In the genomic region with DNA sequence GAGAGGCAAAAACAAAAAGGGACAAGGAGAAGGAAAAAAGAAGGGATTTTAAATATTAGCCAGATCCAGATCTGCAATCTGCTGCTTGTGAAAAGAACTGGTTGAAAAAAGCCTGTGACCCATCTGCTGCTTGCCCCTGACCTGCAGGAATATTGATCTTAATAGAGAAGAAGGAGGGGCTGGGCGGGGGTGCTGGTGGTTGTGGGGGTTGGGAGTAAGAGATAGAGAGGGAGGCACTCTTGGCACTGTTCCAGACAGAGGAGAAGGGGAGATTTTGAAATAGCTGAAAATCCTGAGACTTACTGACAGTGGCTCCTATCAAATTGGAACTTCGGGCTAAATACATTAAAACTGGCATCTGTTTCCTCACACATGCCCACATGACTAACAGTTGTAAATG, we compare ENCODE assay signal across 28 cellular contexts. TPM values are rescaled to one million over a fixed set of nuclear protein-coding genes. Genes with fewer than 3 reads are reported as not detected.
DNase-seq lines count a peak whose midpoint lies in the region; ATAC-seq and TF ChIP-seq lines count a peak whose summit lies in the region.
"Had no signal": no experiment of that assay in that cellular context is flagged by ENCODE, and none has a peak within 500 bp of the region (broad histone marks: within the 10 kb centered on the region; RNA-seq: fewer than 3 reads in every experiment).

No MANE protein-coding gene starts in this region.

- no peaks in the 10 kb centered on the region for H3K23me2 ChIP-seq in H9 (ENCODE audit: insufficient read length, low read depth, low read length, poor library complexity, severe bottlenecking)

- DNase-seq in H9 (no peak), NCI-H1694 treated with DMSO at 0.1 percent for 48 hours (lab: John Stamatoyannopoulos, UW) (peak; percentile 31), SJCRH30 (peak in 1 of 2 experiments; percentile 61), colonic mucosa (no peak)
- no peak for DNase-seq in naive thymus-derived CD4-positive, alpha-beta T cell
- DNase-seq: activated CD8-positive, alpha-beta T cell treated with anti-CD3 and anti-CD28 coated beads, Interleukin-2, amount 10 ng/mL, durations not matched to agents 7 days and 5 days; activated effector memory CD4-positive, alpha-beta T cell treated with Interleukin-2 at 50 U/mL for 16 hours; activated naive CD8-positive, alpha-beta T cell treated with anti-CD3 and anti-CD28 coated beads for 36 hours; C1 segment of cervical spinal cord; Caco-2; central memory CD4-positive, alpha-beta T cell; dermis blood vessel endothelial cell; DND-41; gastrocnemius medialis; HFFc6; hippocampal formation; left lung; mesenchymal stem cell; NCI-H510A; occipital lobe; stimulated activated naive CD4-positive, alpha-beta T cell; testis had no signal

- H2AFZ ChIP-seq in H9 (ENCODE audit: low read length), result no peak overlapping the region

- no peak overlapping the region for H2BK12ac ChIP-seq in H9 (ENCODE audit: insufficient read length, low read depth, low read length)

- no peaks in the 10 kb centered on the region; a peak in 1 of 5 replicates for H3K9me3 Mint-ChIP-seq in H9
- H3K9me3 Mint-ChIP-seq in naive thymus-derived CD4-positive, alpha-beta T cell, result peaks cover 0 to 5% (median 0%) of the 10 kb centered on the region in 11 donors
- H3K9me3 Mint-ChIP-seq: activated naive CD8-positive, alpha-beta T cell treated with anti-CD3 and anti-CD28 coated beads for 36 hours; T-helper 1 cell treated with Interleukin-12 subunit alpha and Interleukin-12 subunit beta and Interleukin-4 antibody, amounts not matched to agents 30 μg/mL and 1 μg/mL, for 36 hours had no signal

- WGBS in H9 (ENCODE audit: extremely low coverage, insufficient read length, low lambda C conversion rate), result no CpG with 5 or more reads among the region's 2 CpGs
- WGBS in gastroesophageal sphincter (ENCODE audit: low coverage in 1 of 2), 2 donors, result 20% methylated on average over 1 of the region's 2 CpGs; no CpG with 5 or more reads in 1 of the 2 donors

- TF ChIP-seq CTCF in H9 (conservative IDR thresholded peaks at IDR 0.05) (no peak), gastroesophageal sphincter (IDR thresholded peaks at IDR 0.05) (no peak), colonic mucosa (IDR thresholded peaks at IDR 0.05) (no peak)

- H3K4me2 ChIP-seq in H9 (ENCODE audit: insufficient read depth, insufficient read length, low read length), result peak overlapping the region; percentile 75

- no peaks in the 10 kb centered on the region for H4K20me1 ChIP-seq in H9 (ENCODE audit: control insufficient read depth, insufficient read depth, insufficient read length)

- H3K4me3 ChIP-seq in SJCRH30, result peak overlapping the region; percentile 62
- H3K4me3 ChIP-seq in iPS-18a (ENCODE audit: low read length), result peak overlapping the region; percentile 50
- no peak overlapping the region for H3K4me3 ChIP-seq in naive thymus-derived CD4-positive, alpha-beta T cell (ENCODE audit: low read length)
- no peak overlapping the region for H3K4me3 ChIP-seq in gastroesophageal sphincter
- no peak overlapping the region for H3K4me3 ChIP-seq in colonic mucosa
- H3K4me3 ChIP-seq: gastrocnemius medialis, left lung, SJSA1, testis had no signal

- H3K79me1 ChIP-seq in H9 (ENCODE audit: insufficient read depth, low read depth, low read length, poor library complexity, severe bottlenecking), result no peaks in the 10 kb centered on the region

- no peak overlapping the region for H3K27ac ChIP-seq in H9 (ENCODE audit: insufficient read length, low read depth, low read length)
- H3K27ac ChIP-seq in SJCRH30, result peak overlapping the region; percentile 73
- no peak overlapping the region for H3K27ac ChIP-seq in iPS-18a (ENCODE audit: low read length)
- no peak overlapping the region for H3K27ac ChIP-seq in naive thymus-derived CD4-positive, alpha-beta T cell (ENCODE audit: low read depth, low read length)
- H3K27ac ChIP-seq in gastroesophageal sphincter, result no peak overlapping the region
- H3K27ac ChIP-seq in colonic mucosa, result no peak overlapping the region
- H3K27ac ChIP-seq: gastrocnemius medialis, left lung, SJSA1, testis had no signal

- CTCF ChIA-PET in naive thymus-derived CD4-positive, alpha-beta T cell (lab: Charles Lee), result no interaction called here

- H3K4me3 Mint-ChIP-seq in H9, result peak overlapping the region; percentile 25 to 80; a peak in 4 of 5 replicates
- no peak overlapping the region for H3K4me3 Mint-ChIP-seq in naive thymus-derived CD4-positive, alpha-beta T cell
- H3K4me3 Mint-ChIP-seq: activated CD8-positive, alpha-beta T cell treated with anti-CD3 and anti-CD28 coated beads, Interleukin-2, amount 10 ng/mL, durations not matched to agents 7 days and 5 days; activated naive CD8-positive, alpha-beta T cell treated with anti-CD3 and anti-CD28 coated beads for 36 hours; HFFc6; T-helper 1 cell treated with Interleukin-12 subunit alpha and Interleukin-12 subunit beta and Interleukin-4 antibody, amounts not matched to agents 30 μg/mL and 1 μg/mL, for 36 hours had no signal

- no peak overlapping the region for H3K56ac ChIP-seq in H9 (ENCODE audit: insufficient read length, low read depth, low read length)

- H3K9ac ChIP-seq in H9 (ENCODE audit: extremely low read depth, insufficient read length, low read length) (no peak overlapping the region), iPS-18a (ENCODE audit: low read length) (no peak overlapping the region), colonic mucosa (ENCODE audit: low read depth in 2 of 2, low read length in 2 of 2) (no peak overlapping the region)

- no peaks in the 10 kb centered on the region; a peak in 1 of 7 replicates for H3K36me3 Mint-ChIP-seq in H9 (ENCODE audit: insufficient read depth in 1 of 3, low read depth in 3 of 3)
- no peaks in the 10 kb centered on the region for H3K36me3 Mint-ChIP-seq in naive thymus-derived CD4-positive, alpha-beta T cell
- H3K36me3 Mint-ChIP-seq: activated naive CD8-positive, alpha-beta T cell treated with anti-CD3 and anti-CD28 coated beads for 36 hours had no signal

- no peak overlapping the region for H2BK20ac ChIP-seq in H9 (ENCODE audit: low read depth, low read length, poor library complexity, severe bottlenecking)

- no peak for TF ChIP-seq EP300 in gastroesophageal sphincter (IDR thresholded peaks at IDR 0.05)

- H2BK5ac ChIP-seq in H9 (ENCODE audit: insufficient read length, low read length), result no peak overlapping the region

- no peak overlapping the region for H4K5ac ChIP-seq in H9 (ENCODE audit: insufficient read length, low read depth, low read length)

- H3K27me3 ChIP-seq in H9 (ENCODE audit: insufficient read depth, low read length) (no peaks in the 10 kb centered on the region), SJCRH30 (no peaks in the 10 kb centered on the region), iPS-18a (ENCODE audit: control insufficient read depth, insufficient read depth, low read length) (no peaks in the 10 kb centered on the region), gastroesophageal sphincter (peaks cover 4% of the 10 kb centered on the region), colonic mucosa (no peaks in the 10 kb centered on the region)
- no peaks in the 10 kb centered on the region for H3K27me3 ChIP-seq in naive thymus-derived CD4-positive, alpha-beta T cell (ENCODE audit: control insufficient read depth in 2 of 2, insufficient read depth in 2 of 2, low read length in 2 of 2)
- H3K27me3 ChIP-seq: gastrocnemius medialis, SJSA1, testis had no signal

- H3K4me1 ChIP-seq in H9 (ENCODE audit: insufficient read depth, low read length) (peaks cover 18% of the 10 kb centered on the region), SJCRH30 (peaks cover 30% of the 10 kb centered on the region), iPS-18a (ENCODE audit: control insufficient read depth, low read depth, low read length) (peaks cover 28% of the 10 kb centered on the region), gastroesophageal sphincter (no peaks in the 10 kb centered on the region), colonic mucosa (no peaks in the 10 kb centered on the region)
- H3K4me1 ChIP-seq in naive thymus-derived CD4-positive, alpha-beta T cell (ENCODE audit: control insufficient read depth in 2 of 2, insufficient read depth in 2 of 2, low read length in 2 of 2), result no peaks in the 10 kb centered on the region
- H3K4me1 ChIP-seq: Caco-2, gastrocnemius medialis, left lung, SJSA1, testis had no signal

- H3K27ac Mint-ChIP-seq in H9, result peak overlapping the region in 1 of 3 experiments; percentile 74; a peak in 2 of 7 replicates
- H3K27ac Mint-ChIP-seq in naive thymus-derived CD4-positive, alpha-beta T cell, result no peak overlapping the region
- H3K27ac Mint-ChIP-seq: activated CD8-positive, alpha-beta T cell treated with anti-CD3 and anti-CD28 coated beads, Interleukin-2, amount 10 ng/mL, durations not matched to agents 7 days and 5 days; activated naive CD8-positive, alpha-beta T cell treated with anti-CD3 and anti-CD28 coated beads for 36 hours; HFFc6; T-helper 1 cell treated with Interleukin-12 subunit alpha and Interleukin-12 subunit beta and Interleukin-4 antibody, amounts not matched to agents 30 μg/mL and 1 μg/mL, for 36 hours had no signal

- no peak overlapping the region for H3K23ac ChIP-seq in H9 (ENCODE audit: insufficient read length, low read depth, low read length)

- H3T11ph ChIP-seq in H9 (ENCODE audit: low read length), result no peak overlapping the region

- no peak overlapping the region for H3K4ac ChIP-seq in H9 (ENCODE audit: low read depth, low read length)

- TF ChIP-seq POLR2A in gastroesophageal sphincter (IDR thresholded peaks at IDR 0.05), result no peak

- POLR2A ChIA-PET in naive thymus-derived CD4-positive, alpha-beta T cell (lab: Charles Lee), result no interaction called here

- H3K36me3 ChIP-seq in SJCRH30 (peaks cover 34% of the 10 kb centered on the region), iPS-18a (ENCODE audit: control insufficient read depth, low read depth, low read length) (no peaks in the 10 kb centered on the region), gastroesophageal sphincter (no peaks in the 10 kb centered on the region), colonic mucosa (no peaks in the 10 kb centered on the region)
- H3K36me3 ChIP-seq in naive thymus-derived CD4-positive, alpha-beta T cell (ENCODE audit: control insufficient read depth in 2 of 3, insufficient read depth in 3 of 3, low read length in 3 of 3), result no peaks in the 10 kb centered on the region
- H3K36me3 ChIP-seq: gastrocnemius medialis, left lung, SJSA1 had no signal

- peaks cover 32 to 50% of the 10 kb centered on the region in 2 experiments for H3K4me1 Mint-ChIP-seq in H9
- no peaks in the 10 kb centered on the region for H3K4me1 Mint-ChIP-seq in naive thymus-derived CD4-positive, alpha-beta T cell
- H3K4me1 Mint-ChIP-seq: activated naive CD8-positive, alpha-beta T cell treated with anti-CD3 and anti-CD28 coated beads for 36 hours had no signal

- no peak overlapping the region for H4K91ac ChIP-seq in H9 (ENCODE audit: insufficient read length, low read depth, low read length)

- no peak overlapping the region for H3K18ac ChIP-seq in H9 (ENCODE audit: insufficient read length, low read depth, low read length)

- intact Hi-C loops in naive thymus-derived CD4-positive, alpha-beta T cell (cut with micrococcal nuclease), result no loop called here
- intact Hi-C loops in colonic mucosa (cut with DNase I), result no loop called here

- H3K14ac ChIP-seq in H9 (ENCODE audit: insufficient read depth, low read length), result no peak overlapping the region

- no peak for ATAC-seq in naive thymus-derived CD4-positive, alpha-beta T cell
- no peak for ATAC-seq in GM18519 (IDR thresholded peaks at IDR 0.05; ENCODE audit: low FRiP score, unreplicated experiment)
- no peak for ATAC-seq in gastroesophageal sphincter
- ATAC-seq: activated CD8-positive, alpha-beta T cell treated with anti-CD3 and anti-CD28 coated beads, Interleukin-2, amount 10 ng/mL, durations not matched to agents 7 days and 5 days; gastrocnemius medialis; left lung had no signal

- no peaks in the 10 kb centered on the region for H3K9me3 ChIP-seq in H9 (ENCODE audit: control insufficient read depth, low read depth, low read length)
- no peaks in the 10 kb centered on the region for H3K9me3 ChIP-seq in SJCRH30 (replicated peaks)
- no peaks in the 10 kb centered on the region for H3K9me3 ChIP-seq in iPS-18a (ENCODE audit: control insufficient read depth, low read depth, low read length)
- no peaks in the 10 kb centered on the region for H3K9me3 ChIP-seq in naive thymus-derived CD4-positive, alpha-beta T cell (ENCODE audit: control insufficient read depth in 2 of 3, low read length in 3 of 3)
- H3K9me3 ChIP-seq in gastroesophageal sphincter, result no peaks in the 10 kb centered on the region
- H3K9me3 ChIP-seq in colonic mucosa, result no peaks in the 10 kb centered on the region
- H3K9me3 ChIP-seq: Caco-2, gastrocnemius medialis, left lung, SJSA1, testis had no signal

- H2BK120ac ChIP-seq in H9 (ENCODE audit: low read depth, low read length, poor library complexity, severe bottlenecking), result no peak overlapping the region

- H2BK15ac ChIP-seq in H9 (ENCODE audit: low read depth, low read length), result no peak overlapping the region

- H3K79me2 ChIP-seq in H9 (ENCODE audit: insufficient read depth, low read length), result no peaks in the 10 kb centered on the region

- no peak overlapping the region for H4K8ac ChIP-seq in H9 (replicated peaks; ENCODE audit: insufficient read length, low read depth, low read length)

- peaks cover 8% of the 10 kb centered on the region for H3K27me3 Mint-ChIP-seq in H9 (ENCODE audit: low read depth)
- peaks cover 0 to 8% (median 0%) of the 10 kb centered on the region in 5 donors for H3K27me3 Mint-ChIP-seq in naive thymus-derived CD4-positive, alpha-beta T cell

- no peak overlapping the region for H2AK5ac ChIP-seq in H9 (ENCODE audit: insufficient read length, low read length)

RNA-seq across cellular contexts. Expression of gene DCX, which starts 1.5 kb away (rescaled TPM):
- total RNA-seq in H9 (2021), result 1.3 and 2.0 TPM in 2 replicates
- total RNA-seq in SJCRH30 (2014; rRNA removed; shearing (Covaris generic)), result 99.8 and 115 TPM in 2 replicates
- total RNA-seq in naive thymus-derived CD4-positive, alpha-beta T cell, result not detected
- not detected for polyA plus RNA-seq in naive thymus-derived CD4-positive, alpha-beta T cell
- under 1 TPM in 1 of 4 donors, not detected in 3; under 0.01 TPM for total RNA-seq in gastroesophageal sphincter
- total RNA-seq in colonic mucosa, result under 1 TPM; 0.11 to 0.40 TPM
- total RNA-seq: activated CD8-positive, alpha-beta T cell treated with anti-CD3 and anti-CD28 coated beads, Interleukin-2, amount 10 ng/mL, durations not matched to agents 7 days and 5 days; activated naive CD8-positive, alpha-beta T cell treated with anti-CD3 and anti-CD28 coated beads for 36 hours; Caco-2; dermis blood vessel endothelial cell; gastrocnemius medialis; HFFc6; left lung; pulmonary artery endothelial cell; SJSA1 had no signal

Comparison
In these comparisons a context has a peak if more than half of its experiments do, and no peak if none do; other contexts are left out.
1. H3K4me3 Mint-ChIP-seq: peak in H9 (2 of 2); none in naive thymus-derived CD4-positive, alpha-beta T cell (0 of 10).
2. H3K4me3 ChIP-seq: peak in SJCRH30 (single experiment) and iPS-18a (single experiment); none in naive thymus-derived CD4-positive, alpha-beta T cell (single experiment), gastroesophageal sphincter (0 of 2) and colonic mucosa (single experiment).
3. RNA of gene DCX, which starts 1.5 kb away (total RNA-seq): 99.8 to 115 TPM in SJCRH30; 1.3 to 2.0 TPM in H9, 0.11 to 0.40 TPM in colonic mucosa, not detected in naive thymus-derived CD4-positive, alpha-beta T cell and under 0.01 TPM in gastroesophageal sphincter; every median in the first group is over 10 times any median in the second.